In the genomic region with DNA sequence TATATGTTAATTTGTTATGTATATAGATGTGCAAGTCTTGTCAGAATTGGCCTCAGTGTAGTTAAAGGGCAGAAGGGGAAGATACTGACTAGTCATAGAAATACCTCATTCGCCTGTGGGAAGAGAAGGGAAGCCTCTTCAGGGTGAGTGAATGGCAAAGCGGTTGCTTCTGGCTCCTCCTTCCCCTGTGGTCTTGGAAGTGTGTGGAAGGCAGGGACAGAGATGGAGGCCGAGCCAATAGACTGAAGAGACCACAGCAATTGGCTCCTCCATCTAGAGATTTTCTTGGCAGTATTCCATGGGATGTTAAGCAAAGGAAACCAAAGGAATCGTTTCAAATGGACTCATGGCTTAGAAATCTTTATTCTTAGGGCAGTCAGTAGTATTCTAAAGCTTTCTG, we compare ENCODE assay signal across 8 cellular contexts. TPM values are rescaled to one million over a fixed set of nuclear protein-coding genes. Genes with fewer than 3 reads are reported as not detected.
DNase-seq lines count a peak whose midpoint lies in the region; TF ChIP-seq lines count a peak whose summit lies in the region.
"Not testable (repeated sequence)": the region's sequence is repeated elsewhere in the genome, so short reads cannot be mapped to it uniquely, and the experiment has no call there.

No MANE protein-coding gene starts in this region.

- not testable (repeated sequence) for H3K27me3 ChIP-seq in ACC112 (ENCODE audit: insufficient read depth, low read length); GM23248 (replicated peaks; ENCODE audit: insufficient read depth)

- in situ Hi-C loops in GM23248 (cut with MboI); astrocyte of the spinal cord (cut with HindIII; ENCODE audit: low sequenced_read_pairs): not testable (repeated sequence)

- 85 to 86% methylated on average over 4 of the region's 4 CpGs for WGBS in GM23248 (ENCODE audit: low coverage in 1 of 2, low lambda C conversion rate in 2 of 2, missing lambda C conversion rate in 2 of 2), 2 experiments

- H3K9me3 ChIP-seq in GM23248 (ENCODE audit: low read depth) = not testable (repeated sequence)

- peak overlapping the region; percentile 94 for H3K27ac ChIP-seq in ACC112 (ENCODE audit: low read depth, low read length)
- peak overlapping the region; percentile 78; the same call in 1 of the 2 replicates for H3K27ac ChIP-seq in GM23248
- peak overlapping the region; percentile 86 for H3K27ac ChIP-seq in epithelial cell of prostate

- H4K20me1 ChIP-seq in GM23248 (ENCODE audit: insufficient read depth) = not testable (repeated sequence)

- TF ChIP-seq CTCF in astrocyte of the spinal cord (IDR thresholded peaks at IDR 0.05; ENCODE audit: low read depth, low read length) = not testable (repeated sequence)

- not testable (repeated sequence) for H3K79me2 ChIP-seq in ACC112 (ENCODE audit: control insufficient read depth, insufficient read depth, low read length, unreplicated experiment); GM23248 (ENCODE audit: insufficient read depth)

- DNase-seq in GM23248 = peak; percentile 34
- peak; percentile 88 for DNase-seq in M059J (ENCODE audit: low read depth)
- peak; percentile 89 for DNase-seq in RPMI7951 (ENCODE audit: low read depth)
- DNase-seq in astrocyte of the spinal cord (ENCODE audit: low read depth, low spot score) = peak; percentile 20
- DNase-seq in epithelial cell of prostate (ENCODE audit: low read depth, low spot score) = not testable (repeated sequence)
- DNase-seq in kidney tubule cell (ENCODE audit: low spot score) = peak; percentile 19
- peak; percentile 25 for DNase-seq in skeletal muscle cell (ENCODE audit: low read depth)

- H3K4me2 ChIP-seq in GM23248 (ENCODE audit: unreplicated experiment) = not testable (repeated sequence)

- H3K36me3 ChIP-seq in ACC112 (ENCODE audit: insufficient read depth, low read length) (peaks cover 35% of the 10 kb centered on the region), GM23248 (ENCODE audit: low read depth) (peaks cover 49% of the 10 kb centered on the region)

- H2AFZ ChIP-seq in ACC112 (ENCODE audit: low read length, unreplicated experiment); GM23248: not testable (repeated sequence)

- not testable (repeated sequence) for H3K9me2 ChIP-seq in GM23248 (ENCODE audit: insufficient read depth)

- H3K4me3 ChIP-seq in ACC112 (ENCODE audit: low read depth, low read length); GM23248; astrocyte of the spinal cord (ENCODE audit: low read depth, low read length); skeletal muscle cell (ENCODE audit: low read depth, low read length): not testable (repeated sequence)

- not testable (repeated sequence) for H3K9ac ChIP-seq in GM23248

- peaks cover 57% of the 10 kb centered on the region for H3F3A ChIP-seq in GM23248 (ENCODE audit: insufficient read depth)

- peaks cover 59% of the 10 kb centered on the region for H3K4me1 ChIP-seq in ACC112 (ENCODE audit: control insufficient read depth, insufficient read depth, low read length, unreplicated experiment)
- peaks cover 56% of the 10 kb centered on the region for H3K4me1 ChIP-seq in GM23248 (ENCODE audit: insufficient read depth)

RNA-seq across cellular contexts. Expression of gene HK2, which starts 57.9 kb away (rescaled TPM):
- 21.9 and 24.2 TPM in 2 replicates for total RNA-seq in GM23248 (2014; rRNA removed; shearing (Covaris generic))
- polyA plus RNA-seq in GM23248 (2016; fragmentation: Nextera tagmentation; extraction: Ambion mirVana) = 23.9 and 25.3 TPM in 2 replicates
- total RNA-seq in M059J (2014; rRNA removed; shearing (Covaris generic)) = 14.2 and 23.1 TPM in 2 replicates
- total RNA-seq in RPMI7951 (2014; rRNA removed; shearing (Covaris generic)) = 13.0 and 16.5 TPM in 2 replicates
